8 cellular contexts compared by ENCODE assay signal in the genomic region with DNA sequence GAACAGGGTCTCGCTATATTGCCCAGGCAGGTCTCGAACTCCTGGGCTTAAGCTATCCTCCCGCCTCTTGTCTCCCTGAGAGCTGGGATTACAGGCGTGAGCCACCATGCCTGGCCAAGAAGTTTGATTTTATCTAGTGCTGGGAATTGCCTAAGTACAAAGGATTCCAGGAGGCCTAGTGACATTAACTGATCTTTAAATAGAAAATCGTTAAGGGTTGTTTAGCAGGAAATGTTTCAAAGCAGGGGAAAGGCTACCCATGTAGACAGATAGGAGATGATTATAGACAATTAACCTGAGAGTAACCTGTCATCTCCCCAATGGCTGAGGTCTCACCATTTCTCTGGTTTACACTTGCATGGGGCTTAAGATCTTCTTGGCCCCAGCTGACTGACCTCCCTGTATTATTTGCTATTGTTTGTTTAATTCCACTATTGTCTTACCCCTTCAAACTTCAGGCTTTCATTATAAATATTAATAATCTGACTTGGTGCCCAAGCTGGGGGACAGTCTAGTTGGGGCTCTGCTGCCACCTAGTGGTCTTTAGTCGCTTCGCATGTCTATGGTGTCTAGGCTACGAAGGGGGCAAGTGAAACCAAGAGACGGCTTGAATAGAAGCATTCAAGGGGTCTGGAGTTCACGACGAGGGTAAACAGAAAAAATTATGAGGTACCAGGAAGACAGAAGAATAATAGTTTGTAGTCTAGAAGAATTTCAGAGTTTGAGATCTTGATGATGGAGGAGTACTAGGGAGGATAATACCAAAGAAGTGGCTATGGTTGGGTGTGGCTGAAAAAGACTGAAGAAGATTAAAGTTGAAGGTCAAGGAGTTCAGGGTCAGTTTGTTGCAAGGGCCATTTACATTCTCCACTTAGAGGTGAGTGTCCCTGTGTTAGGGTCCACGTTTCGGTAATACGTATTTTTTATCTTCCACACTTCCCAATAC. TPM values are rescaled to one million over a fixed set of nuclear protein-coding genes. Genes with fewer than 3 reads are reported as not detected.
DNase-seq lines count a peak whose midpoint lies in the region; TF ChIP-seq lines count a peak whose summit lies in the region.

No MANE protein-coding gene starts in this region.

- H3K4me1 ChIP-seq in Peyer's patch (no peaks in the 10 kb centered on the region), neuronal stem cell (ENCODE audit: control insufficient read depth in 2 of 2, insufficient read depth in 1 of 2, low read depth in 1 of 2, low read length in 2 of 2) (peaks cover 0 to 3% of the 10 kb centered on the region in 2 donors)

- no peak overlapping the region for H3K18ac ChIP-seq in neuronal stem cell (ENCODE audit: low read length)

- H3K4me3 Mint-ChIP-seq in activated T-helper 1 cell treated with anti-CD3 and anti-CD28 coated beads, Interleukin-12 subunit alpha, Interleukin-12 subunit beta, Interleukin-2, Interleukin-4 antibody, amounts not matched to agents 30 ng/mL and 10 ng/mL and 1 ng/mL, durations not matched to agents 14 hours and 24 hours and 36 hours, result peak overlapping the region; percentile 67

- intact Hi-C loops in activated T-helper 1 cell treated with anti-CD3 and anti-CD28 coated beads, Interleukin-12 subunit alpha, Interleukin-12 subunit beta, Interleukin-2, Interleukin-4 antibody, amounts not matched to agents 30 ng/mL and 10 ng/mL and 1 ng/mL, durations not matched to agents 14 hours and 24 hours and 36 hours (cut with micrococcal nuclease), result loop anchor here (1.0 to 2.0 kb wide), 4 partner anchors 59 to 349 kb away; no protein-coding TSS in a partner anchor

- H3K79me1 ChIP-seq in neuronal stem cell (ENCODE audit: low read depth, low read length), result no peaks in the 10 kb centered on the region

- H3K27me3 Mint-ChIP-seq in activated T-helper 1 cell treated with anti-CD3 and anti-CD28 coated beads, Interleukin-12 subunit alpha, Interleukin-12 subunit beta, Interleukin-2, Interleukin-4 antibody, amounts not matched to agents 30 ng/mL and 10 ng/mL and 1 ng/mL, durations not matched to agents 14 hours and 24 hours and 36 hours (ENCODE audit: insufficient read depth), result peaks cover 33% of the 10 kb centered on the region

- H3K27ac ChIP-seq in HL-60 (replicated peaks) (no peak overlapping the region), Peyer's patch (no peak overlapping the region), neuronal stem cell (replicated peaks; ENCODE audit: low read length) (no peak overlapping the region)

- no peak overlapping the region for H3K9ac ChIP-seq in neuronal stem cell (ENCODE audit: low read depth, low read length, poor library complexity)

- H3K9me3 Mint-ChIP-seq in activated T-helper 1 cell treated with anti-CD3 and anti-CD28 coated beads, Interleukin-12 subunit alpha, Interleukin-12 subunit beta, Interleukin-2, Interleukin-4 antibody, amounts not matched to agents 30 ng/mL and 10 ng/mL and 1 ng/mL, durations not matched to agents 14 hours and 24 hours and 36 hours, result no peaks in the 10 kb centered on the region

- no peak overlapping the region for H3K4me2 ChIP-seq in neuronal stem cell (ENCODE audit: insufficient read depth, low read length, poor library complexity, severe bottlenecking)

- no peak overlapping the region for H4K91ac ChIP-seq in neuronal stem cell (ENCODE audit: low read depth, low read length, poor library complexity)

- no peak overlapping the region for H2BK5ac ChIP-seq in neuronal stem cell (ENCODE audit: low read length)

- TF ChIP-seq CTCF in HL-60 (IDR thresholded peaks at IDR 0.05; ENCODE audit: insufficient read depth, low read length) (peak; percentile 64), Peyer's patch (IDR thresholded peaks at IDR 0.05) (peak; percentile 40 to 92 (median 82)), fibroblast of the aortic adventitia (IDR thresholded peaks at IDR 0.05; ENCODE audit: insufficient read depth, low read length) (peak; percentile 94)

- H3K27ac Mint-ChIP-seq in activated T-helper 1 cell treated with anti-CD3 and anti-CD28 coated beads, Interleukin-12 subunit alpha, Interleukin-12 subunit beta, Interleukin-2, Interleukin-4 antibody, amounts not matched to agents 30 ng/mL and 10 ng/mL and 1 ng/mL, durations not matched to agents 14 hours and 24 hours and 36 hours, result peak overlapping the region; percentile 27

- no peak overlapping the region for H4K8ac ChIP-seq in neuronal stem cell (ENCODE audit: low read depth, low read length)

- DNase-seq in Ammon's horn (ENCODE audit: low spot score) (peak; percentile 83), GM19238 (ENCODE audit: insufficient read length, low spot score) (peak; percentile 39), HL-60 (ENCODE audit: low read depth in 1 of 2, low spot score in 1 of 2) (peak; percentile 42 to 57), Peyer's patch (peak; percentile 51 to 85 (median 56)), fibroblast of the aortic adventitia (ENCODE audit: low read depth) (peak; percentile 88), neuronal stem cell (ENCODE audit: low spot score) (peak; percentile 50), superior temporal gyrus (ENCODE audit: extremely low spot score) (peak; percentile 90)
- DNase-seq in activated T-helper 1 cell treated with anti-CD3 and anti-CD28 coated beads, Interleukin-12 subunit alpha, Interleukin-12 subunit beta, Interleukin-2, Interleukin-4 antibody, amounts not matched to agents 30 ng/mL and 10 ng/mL and 1 ng/mL, durations not matched to agents 14 hours and 24 hours and 36 hours (ENCODE audit: low spot score), result peak; percentile 27

- no peaks in the 10 kb centered on the region for H3K36me3 Mint-ChIP-seq in activated T-helper 1 cell treated with anti-CD3 and anti-CD28 coated beads, Interleukin-12 subunit alpha, Interleukin-12 subunit beta, Interleukin-2, Interleukin-4 antibody, amounts not matched to agents 30 ng/mL and 10 ng/mL and 1 ng/mL, durations not matched to agents 14 hours and 24 hours and 36 hours (ENCODE audit: low read depth)

- H2AFZ ChIP-seq in neuronal stem cell (ENCODE audit: low read length), result peak overlapping the region; percentile 8

- no CpG with 5 or more reads among the region's 14 CpGs for WGBS in neuronal stem cell (ENCODE audit: extremely low coverage in 2 of 2, insufficient read length in 2 of 2, insufficient replicate concordance in 1 of 2), 2 donors

- H3K36me3 ChIP-seq in Peyer's patch (no peaks in the 10 kb centered on the region), neuronal stem cell (replicated peaks in 1 of 2; ENCODE audit: control insufficient read depth in 2 of 2, insufficient read depth in 2 of 2, low read length in 2 of 2) (no peaks in the 10 kb centered on the region)

- H3K27me3 ChIP-seq in HL-60 (ENCODE audit: insufficient read depth, poor library complexity, severe bottlenecking) (no peaks in the 10 kb centered on the region), Peyer's patch (no peaks in the 10 kb centered on the region), neuronal stem cell (ENCODE audit: control insufficient read depth in 3 of 3, insufficient read depth in 3 of 3, low read depth in 1 of 3, low read length in 3 of 3) (no peaks in the 10 kb centered on the region)

- H3K9me3 ChIP-seq in Peyer's patch (no peaks in the 10 kb centered on the region), neuronal stem cell (replicated peaks in 1 of 2; ENCODE audit: control insufficient read depth in 2 of 2, insufficient read depth in 1 of 2, low read depth in 1 of 2, low read length in 2 of 2) (no peaks in the 10 kb centered on the region)

- TF ChIP-seq POLR2A in Peyer's patch (IDR thresholded peaks at IDR 0.05), result no peak

- H3K4me1 Mint-ChIP-seq in activated T-helper 1 cell treated with anti-CD3 and anti-CD28 coated beads, Interleukin-12 subunit alpha, Interleukin-12 subunit beta, Interleukin-2, Interleukin-4 antibody, amounts not matched to agents 30 ng/mL and 10 ng/mL and 1 ng/mL, durations not matched to agents 14 hours and 24 hours and 36 hours (ENCODE audit: low read depth), result peaks cover 11% of the 10 kb centered on the region

- H2BK120ac ChIP-seq in neuronal stem cell (ENCODE audit: low read depth, low read length), result no peak overlapping the region

- H3K14ac ChIP-seq in neuronal stem cell (ENCODE audit: low read length), result no peak overlapping the region

- no peak overlapping the region for H2AK5ac ChIP-seq in neuronal stem cell (ENCODE audit: low read depth, low read length)

- H2BK12ac ChIP-seq in neuronal stem cell (ENCODE audit: low read length), result no peak overlapping the region

- H3K23ac ChIP-seq in neuronal stem cell (ENCODE audit: low read depth, low read length, poor library complexity), result no peak overlapping the region

- H3K4me3 ChIP-seq in HL-60 (replicated peaks; ENCODE audit: insufficient read depth, low read length), result no peak overlapping the region
- H3K4me3 ChIP-seq in Peyer's patch, result no peak overlapping the region
- H3K4me3 ChIP-seq in fibroblast of the aortic adventitia (ENCODE audit: low read depth, low read length), result no peak overlapping the region
- H3K4me3 ChIP-seq in neuronal stem cell (ENCODE audit: low read length in 2 of 2), result no peak overlapping the region

- H2BK15ac ChIP-seq in neuronal stem cell (ENCODE audit: low read length), result no peak overlapping the region

- H3K4ac ChIP-seq in neuronal stem cell (ENCODE audit: low read length), result no peak overlapping the region

RNA-seq across cellular contexts. Expression of gene BPGM, which starts 40.4 kb away (rescaled TPM):
- total RNA-seq in Peyer's patch (1 to 10 TPM; 5.3 to 9.2 (median 6.6) TPM), fibroblast of the aortic adventitia (ENCODE audit: low replicate concordance) (20.0 and 52.4 TPM in 2 replicates)
- total RNA-seq in activated T-helper 1 cell treated with anti-CD3 and anti-CD28 coated beads, Interleukin-12 subunit alpha, Interleukin-12 subunit beta, Interleukin-2, Interleukin-4 antibody, amounts not matched to agents 30 ng/mL and 10 ng/mL and 1 ng/mL, durations not matched to agents 14 hours and 24 hours and 36 hours, result 23.8 and 25.3 TPM in 2 replicates
- polyA plus RNA-seq in neuronal stem cell (2013, experiment 1 of 2), result 22.7 TPM
- 21.8 TPM for polyA plus RNA-seq in neuronal stem cell (2013, experiment 2 of 2)

RNA-seq across cellular contexts. Expression of gene AKR1B15, which starts 57.3 kb away (rescaled TPM):
- total RNA-seq in Peyer's patch (1 to 10 TPM in 1 of 4 donors, not detected in 3; 1.9 TPM), fibroblast of the aortic adventitia (ENCODE audit: low replicate concordance) (not detected in 2 replicates)
- not detected in 2 replicates for total RNA-seq in activated T-helper 1 cell treated with anti-CD3 and anti-CD28 coated beads, Interleukin-12 subunit alpha, Interleukin-12 subunit beta, Interleukin-2, Interleukin-4 antibody, amounts not matched to agents 30 ng/mL and 10 ng/mL and 1 ng/mL, durations not matched to agents 14 hours and 24 hours and 36 hours
- polyA plus RNA-seq in neuronal stem cell (2013, experiment 1 of 2), result not detected
- not detected for polyA plus RNA-seq in neuronal stem cell (2013, experiment 2 of 2)

Comparison
In these comparisons a context has a peak if more than half of its experiments do, and no peak if none do; other contexts are left out.
1. DNase-seq: peak in every context shown above with its lines; median percentile 90 in superior temporal gyrus; 88 in fibroblast of the aortic adventitia; 83 in Ammon's horn; 56 in Peyer's patch; 50 in neuronal stem cell; 50 in HL-60; 39 in GM19238; 27 in activated T-helper 1 cell treated with anti-CD3 and anti-CD28 coated beads, Interleukin-12 subunit alpha, Interleukin-12 subunit beta, Interleukin-2, Interleukin-4 antibody, amounts not matched to agents 30 ng/mL and 10 ng/mL and 1 ng/mL, durations not matched to agents 14 hours and 24 hours and 36 hours.